Comparison of ENCODE assay signal across 11 cellular contexts in the genomic region with DNA sequence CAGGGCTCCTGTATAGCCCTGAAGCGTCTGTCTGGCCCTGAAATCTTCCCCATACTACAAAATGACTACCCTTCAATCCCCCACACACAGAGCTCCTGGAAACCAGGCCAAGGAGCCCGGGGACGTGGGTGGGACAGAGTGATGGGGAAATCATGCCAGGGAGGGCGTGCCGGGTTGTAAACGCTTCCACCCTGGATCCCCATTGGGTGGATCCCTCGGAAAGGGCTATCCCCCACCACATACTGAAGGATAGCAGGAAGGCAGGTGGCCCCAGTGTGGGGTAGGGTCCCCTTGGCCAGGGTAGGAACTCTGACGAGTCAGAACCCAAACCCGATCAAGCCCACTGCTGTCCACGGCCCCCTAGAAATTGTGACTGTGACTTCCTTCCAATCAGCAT.
A peak's percentile ranks its signal among the peaks of the same experiment; 100 is the strongest.
DNase-seq lines count a peak whose midpoint lies in the region; ATAC-seq and TF ChIP-seq lines count a peak whose summit lies in the region.
"Had no signal": no experiment of that assay in that cellular context is flagged by ENCODE, and none has a peak within 500 bp of the region (broad histone marks: within the 10 kb centered on the region; RNA-seq: fewer than 3 reads in every experiment).

No MANE protein-coding gene starts in this region.

- H2AFZ ChIP-seq in GM23248 (no peak overlapping the region), neuronal stem cell (ENCODE audit: low read length) (no peak overlapping the region)

- no peak for ATAC-seq in stimulated activated naive B cell treated with anti-CD40 and anti-IgM and Interleukin-4, amounts not matched to agents 10 μg/mL and 1 μg/mL and 100 μg/mL, for 72 hours (replicated peaks)
- no peak for ATAC-seq in GM21515 (IDR thresholded peaks at IDR 0.05; ENCODE audit: unreplicated experiment)

- no peaks in the 10 kb centered on the region for H4K20me1 ChIP-seq in GM23248 (ENCODE audit: insufficient read depth)

- no peaks in the 10 kb centered on the region for H3K79me2 ChIP-seq in GM23248 (ENCODE audit: insufficient read depth)

- no peak overlapping the region for H3K27ac Mint-ChIP-seq in chondrocyte (ENCODE audit: unreplicated experiment)
- H3K27ac Mint-ChIP-seq in stimulated activated naive B cell treated with anti-CD40 and anti-IgM and Interleukin-4, amounts not matched to agents 10 μg/mL and 1 μg/mL and 100 μg/mL, for 72 hours, result no peak overlapping the region
- H3K27ac Mint-ChIP-seq in activated naive CD4-positive, alpha-beta T cell treated with anti-CD3 and anti-CD28 coated beads for 36 hours, result no peak overlapping the region
- H3K27ac Mint-ChIP-seq: CD4-positive, CD25-positive, alpha-beta regulatory T cell; HFFc6 had no signal

- H3K79me1 ChIP-seq in neuronal stem cell (ENCODE audit: low read depth, low read length), result no peaks in the 10 kb centered on the region

- H4K91ac ChIP-seq in neuronal stem cell (ENCODE audit: low read depth, low read length, poor library complexity), result no peak overlapping the region

- H2BK120ac ChIP-seq in neuronal stem cell (ENCODE audit: low read depth, low read length), result no peak overlapping the region

- H3K27me3 ChIP-seq in GM23248 (replicated peaks; ENCODE audit: insufficient read depth) (peaks cover 9% of the 10 kb centered on the region; the same call in 1 of the 2 replicates), neuronal stem cell (ENCODE audit: control insufficient read depth in 3 of 3, insufficient read depth in 3 of 3, low read depth in 1 of 3, low read length in 3 of 3) (peaks cover 3 to 86% (median 38%) of the 10 kb centered on the region in 3 experiments)

- peaks cover 9% of the 10 kb centered on the region for H3K4me1 Mint-ChIP-seq in chondrocyte (ENCODE audit: low read depth)
- no peaks in the 10 kb centered on the region for H3K4me1 Mint-ChIP-seq in stimulated activated naive B cell treated with anti-CD40 and anti-IgM and Interleukin-4, amounts not matched to agents 10 μg/mL and 1 μg/mL and 100 μg/mL, for 72 hours
- H3K4me1 Mint-ChIP-seq in activated naive CD4-positive, alpha-beta T cell treated with anti-CD3 and anti-CD28 coated beads for 36 hours (ENCODE audit: low read depth), result peaks cover 7% of the 10 kb centered on the region

- no peak overlapping the region for H3K4me3 ChIP-seq in GM23248
- no peak overlapping the region for H3K4me3 ChIP-seq in neuronal stem cell (ENCODE audit: low read length in 2 of 2)
- H3K4me3 ChIP-seq: BLaER1, GM12878 had no signal

- no peaks in the 10 kb centered on the region for H3K36me3 ChIP-seq in GM23248 (ENCODE audit: low read depth)
- H3K36me3 ChIP-seq in neuronal stem cell (replicated peaks in 1 of 2; ENCODE audit: control insufficient read depth in 2 of 2, insufficient read depth in 2 of 2, low read length in 2 of 2), result no peaks in the 10 kb centered on the region
- H3K36me3 ChIP-seq: BLaER1 had no signal

- H3K27me3 Mint-ChIP-seq in chondrocyte (ENCODE audit: low read depth), result peaks cover 32% of the 10 kb centered on the region
- peaks cover 41 to 58% of the 10 kb centered on the region in 2 donors for H3K27me3 Mint-ChIP-seq in stimulated activated naive B cell treated with anti-CD40 and anti-IgM and Interleukin-4, amounts not matched to agents 10 μg/mL and 1 μg/mL and 100 μg/mL, for 72 hours
- H3K27me3 Mint-ChIP-seq in activated naive CD4-positive, alpha-beta T cell treated with anti-CD3 and anti-CD28 coated beads for 36 hours (ENCODE audit: low read depth), result peaks cover 13% of the 10 kb centered on the region

- H3F3A ChIP-seq in GM23248 (ENCODE audit: insufficient read depth), result no peaks in the 10 kb centered on the region; the same call in 1 of the 2 replicates

- no peak overlapping the region for H3K18ac ChIP-seq in neuronal stem cell (ENCODE audit: low read length)

- WGBS in GM23248 (ENCODE audit: low coverage in 1 of 2, low lambda C conversion rate in 2 of 2, missing lambda C conversion rate in 2 of 2), 2 experiments, result 44 to 91% methylated on average over 4 to 10 of the region's 10 CpGs
- no CpG with 5 or more reads among the region's 10 CpGs for WGBS in neuronal stem cell (ENCODE audit: extremely low coverage in 2 of 2, insufficient read length in 2 of 2, insufficient replicate concordance in 1 of 2), 2 donors

- H3K4me1 ChIP-seq in GM23248 (ENCODE audit: insufficient read depth) (peaks cover 17% of the 10 kb centered on the region; the same call in 1 of the 2 replicates), neuronal stem cell (ENCODE audit: control insufficient read depth in 2 of 2, insufficient read depth in 1 of 2, low read depth in 1 of 2, low read length in 2 of 2) (peaks cover 0 to 11% of the 10 kb centered on the region in 2 donors)

- H2AK5ac ChIP-seq in neuronal stem cell (ENCODE audit: low read depth, low read length), result peak overlapping the region; percentile 4

- H3K23ac ChIP-seq in neuronal stem cell (ENCODE audit: low read depth, low read length, poor library complexity), result peak overlapping the region; percentile 29

- CTCF ChIA-PET in activated naive CD4-positive, alpha-beta T cell treated with anti-CD3 and anti-CD28 coated beads for 36 hours (lab: Charles Lee), result interaction anchor here (0.6 to 1.8 kb wide), 2 partner anchors 94 to 243 kb away, joined by 5 to 7 read pairs; no protein-coding TSS in a partner anchor

- H3K36me3 Mint-ChIP-seq in chondrocyte (ENCODE audit: low read depth), result no peaks in the 10 kb centered on the region
- H3K36me3 Mint-ChIP-seq in stimulated activated naive B cell treated with anti-CD40 and anti-IgM and Interleukin-4, amounts not matched to agents 10 μg/mL and 1 μg/mL and 100 μg/mL, for 72 hours, result peaks cover 0 to 2% of the 10 kb centered on the region in 2 donors
- H3K36me3 Mint-ChIP-seq in activated naive CD4-positive, alpha-beta T cell treated with anti-CD3 and anti-CD28 coated beads for 36 hours (ENCODE audit: low read depth), result no peaks in the 10 kb centered on the region
- H3K36me3 Mint-ChIP-seq: CD4-positive, CD25-positive, alpha-beta regulatory T cell had no signal

- no peaks in the 10 kb centered on the region for H3K9me3 Mint-ChIP-seq in chondrocyte (ENCODE audit: low read depth)
- no peaks in the 10 kb centered on the region for H3K9me3 Mint-ChIP-seq in stimulated activated naive B cell treated with anti-CD40 and anti-IgM and Interleukin-4, amounts not matched to agents 10 μg/mL and 1 μg/mL and 100 μg/mL, for 72 hours
- no peaks in the 10 kb centered on the region for H3K9me3 Mint-ChIP-seq in activated naive CD4-positive, alpha-beta T cell treated with anti-CD3 and anti-CD28 coated beads for 36 hours
- H3K9me3 Mint-ChIP-seq: CD4-positive, CD25-positive, alpha-beta regulatory T cell; HFFc6 had no signal

- H4K8ac ChIP-seq in neuronal stem cell (ENCODE audit: low read depth, low read length), result no peak overlapping the region

- H3K9me3 ChIP-seq in GM23248 (ENCODE audit: low read depth), result no peaks in the 10 kb centered on the region
- no peaks in the 10 kb centered on the region for H3K9me3 ChIP-seq in neuronal stem cell (replicated peaks in 1 of 2; ENCODE audit: control insufficient read depth in 2 of 2, insufficient read depth in 1 of 2, low read depth in 1 of 2, low read length in 2 of 2)

- H2BK15ac ChIP-seq in neuronal stem cell (ENCODE audit: low read length), result no peak overlapping the region

- intact Hi-C loops in activated naive CD4-positive, alpha-beta T cell treated with anti-CD3 and anti-CD28 coated beads for 36 hours (cut with micrococcal nuclease), result loop anchor here (1.0 kb wide), 2 partner anchors 94 to 124 kb away; no protein-coding TSS in a partner anchor

- no peak overlapping the region for H3K4me3 Mint-ChIP-seq in chondrocyte (ENCODE audit: unreplicated experiment)
- no peak overlapping the region for H3K4me3 Mint-ChIP-seq in stimulated activated naive B cell treated with anti-CD40 and anti-IgM and Interleukin-4, amounts not matched to agents 10 μg/mL and 1 μg/mL and 100 μg/mL, for 72 hours
- no peak overlapping the region for H3K4me3 Mint-ChIP-seq in activated naive CD4-positive, alpha-beta T cell treated with anti-CD3 and anti-CD28 coated beads for 36 hours
- H3K4me3 Mint-ChIP-seq: CD4-positive, CD25-positive, alpha-beta regulatory T cell; HFFc6 had no signal

- no peak overlapping the region for H2BK12ac ChIP-seq in neuronal stem cell (ENCODE audit: low read length)

- H3K27ac ChIP-seq in GM23248 (no peak overlapping the region), neuronal stem cell (replicated peaks; ENCODE audit: low read length) (no peak overlapping the region)

- H3K9me2 ChIP-seq in GM23248 (ENCODE audit: insufficient read depth), result no peaks in the 10 kb centered on the region

- no peak for TF ChIP-seq CTCF in chondrocyte (IDR thresholded peaks at IDR 0.05)

- no peak overlapping the region for H3K4ac ChIP-seq in neuronal stem cell (ENCODE audit: low read length)

- peak overlapping the region; percentile 25 for H3K14ac ChIP-seq in neuronal stem cell (ENCODE audit: low read length)

- no peak overlapping the region for H2BK5ac ChIP-seq in neuronal stem cell (ENCODE audit: low read length)

- H3K9ac ChIP-seq in GM23248 (no peak overlapping the region), neuronal stem cell (ENCODE audit: low read depth, low read length, poor library complexity) (no peak overlapping the region)
- H3K9ac ChIP-seq: BLaER1 had no signal

- H3K4me2 ChIP-seq in GM23248 (ENCODE audit: unreplicated experiment) (no peak overlapping the region), neuronal stem cell (ENCODE audit: insufficient read depth, low read length, poor library complexity, severe bottlenecking) (no peak overlapping the region)
- H3K4me2 ChIP-seq: BLaER1 had no signal

- peak; percentile 26 for DNase-seq in GM23248
- DNase-seq in chondrocyte (ENCODE audit: low spot score), result peak; percentile 79
- DNase-seq in neuronal stem cell (ENCODE audit: low spot score), result no peak
- DNase-seq in stimulated activated naive B cell treated with anti-CD40 and anti-IgM and Interleukin-4, amounts not matched to agents 10 μg/mL and 1 μg/mL and 100 μg/mL, for 72 hours, result no peak
- DNase-seq in NCI-H2081 treated with DMSO at 0.1 percent for 48 hours (lab: John Stamatoyannopoulos, UW), result no peak
- DNase-seq in activated naive CD4-positive, alpha-beta T cell treated with anti-CD3 and anti-CD28 coated beads for 36 hours, result no peak
- DNase-seq: HFFc6 had no signal

- in situ Hi-C loops in GM23248 (cut with MboI), result no loop called here

Comparison
In these comparisons a context has a peak if more than half of its experiments do, and no peak if none do; other contexts are left out.
1. DNase-seq: peak in GM23248 (single experiment) and chondrocyte (single experiment); none in neuronal stem cell (single experiment), stimulated activated naive B cell treated with anti-CD40 and anti-IgM and Interleukin-4, amounts not matched to agents 10 μg/mL and 1 μg/mL and 100 μg/mL, for 72 hours (single experiment), NCI-H2081 treated with DMSO at 0.1 percent for 48 hours (single experiment) and activated naive CD4-positive, alpha-beta T cell treated with anti-CD3 and anti-CD28 coated beads for 36 hours (single experiment).